1 cellular context compared by ENCODE assay signal in the genomic region with DNA sequence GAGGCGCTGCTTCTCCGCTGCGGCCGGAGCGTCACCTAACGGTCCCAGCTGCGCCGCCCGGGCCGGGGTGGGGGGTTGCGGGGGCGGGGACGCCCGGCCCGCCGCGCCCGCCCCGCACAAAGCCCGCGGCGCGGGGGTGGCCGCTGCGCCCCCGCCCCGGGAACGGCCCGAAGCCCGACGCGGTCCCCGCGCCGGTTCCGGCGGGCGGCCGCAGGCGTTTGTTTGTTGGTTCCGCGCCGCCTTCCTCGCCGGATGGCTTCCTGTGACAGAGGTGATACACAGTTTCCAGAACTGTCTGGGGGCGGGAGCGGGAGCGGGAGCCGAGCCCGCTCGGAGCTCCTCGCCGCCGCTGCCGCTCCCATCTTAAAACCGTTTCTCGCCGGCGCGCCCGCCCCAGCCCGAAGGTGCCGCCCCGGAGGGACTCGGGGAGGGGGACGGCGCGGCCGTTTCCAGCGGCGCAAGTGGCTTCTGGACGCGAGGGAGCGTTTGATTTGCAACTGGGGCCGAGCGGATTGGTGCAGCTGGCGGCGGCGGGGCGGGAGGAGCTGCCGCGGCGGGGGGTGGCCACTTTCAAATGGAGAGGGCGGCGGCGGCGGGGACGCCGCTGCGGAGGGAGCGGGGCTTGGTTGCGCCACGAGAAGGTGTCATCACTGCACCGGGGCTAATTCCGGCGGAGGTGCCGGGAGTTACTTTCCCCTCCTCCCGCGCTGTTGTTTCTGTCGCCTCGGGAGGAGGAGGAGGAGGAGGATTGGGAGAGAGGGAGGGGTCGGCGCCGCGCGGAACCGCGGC.
A peak's percentile ranks its signal among the peaks of the same experiment; 100 is the strongest.
TF ChIP-seq lines count a peak whose summit lies in the region.

No MANE protein-coding gene starts in this region.

TF ChIP-seq in HepG2, 621 proteins besides CTCF, POLR2A, EP300 and RAD21 (continued from another document and continues in another):
- TF ChIP-seq, protein P1, sequence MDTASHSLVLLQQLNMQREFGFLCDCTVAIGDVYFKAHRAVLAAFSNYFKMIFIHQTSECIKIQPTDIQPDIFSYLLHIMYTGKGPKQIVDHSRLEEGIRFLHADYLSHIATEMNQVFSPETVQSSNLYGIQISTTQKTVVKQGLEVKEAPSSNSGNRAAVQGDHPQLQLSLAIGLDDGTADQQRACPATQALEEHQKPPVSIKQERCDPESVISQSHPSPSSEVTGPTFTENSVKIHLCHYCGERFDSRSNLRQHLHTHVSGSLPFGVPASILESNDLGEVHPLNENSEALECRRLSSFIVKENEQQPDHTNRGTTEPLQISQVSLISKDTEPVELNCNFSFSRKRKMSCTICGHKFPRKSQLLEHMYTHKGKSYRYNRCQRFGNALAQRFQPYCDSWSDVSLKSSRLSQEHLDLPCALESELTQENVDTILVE (CRISPR knock-in tag; IDR thresholded peaks at IDR 0.05): peak; percentile 91; the same call in 1 of the 2 replicates
- peak; percentile 36; the same call in 1 of the 2 replicates for TF ChIP-seq DMAP1 (CRISPR knock-in tag; IDR thresholded peaks at IDR 0.05)
- no peak for TF ChIP-seq ATAD3A (CRISPR knock-in tag; IDR thresholded peaks at IDR 0.05)
- TF ChIP-seq AKAP8 (CRISPR knock-in tag; IDR thresholded peaks at IDR 0.05): no peak
- no peak for TF ChIP-seq ZNF24 (IDR thresholded peaks at IDR 0.05)
- peak; percentile 25; the same call in 1 of the 2 replicates for TF ChIP-seq MAZ (IDR thresholded peaks at IDR 0.05; ENCODE audit: borderline replicate concordance, low read depth, low read length)
- TF ChIP-seq MAZ (CRISPR knock-in tag; IDR thresholded peaks at IDR 0.05; ENCODE audit: low read depth): peak; percentile 67
- TF ChIP-seq, protein P2, sequence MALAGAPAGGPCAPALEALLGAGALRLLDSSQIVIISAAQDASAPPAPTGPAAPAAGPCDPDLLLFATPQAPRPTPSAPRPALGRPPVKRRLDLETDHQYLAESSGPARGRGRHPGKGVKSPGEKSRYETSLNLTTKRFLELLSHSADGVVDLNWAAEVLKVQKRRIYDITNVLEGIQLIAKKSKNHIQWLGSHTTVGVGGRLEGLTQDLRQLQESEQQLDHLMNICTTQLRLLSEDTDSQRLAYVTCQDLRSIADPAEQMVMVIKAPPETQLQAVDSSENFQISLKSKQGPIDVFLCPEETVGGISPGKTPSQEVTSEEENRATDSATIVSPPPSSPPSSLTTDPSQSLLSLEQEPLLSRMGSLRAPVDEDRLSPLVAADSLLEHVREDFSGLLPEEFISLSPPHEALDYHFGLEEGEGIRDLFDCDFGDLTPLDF (CRISPR knock-in tag; IDR thresholded peaks at IDR 0.05): peak; percentile 72
- TF ChIP-seq ZNF253 (CRISPR knock-in tag; IDR thresholded peaks at IDR 0.05; ENCODE audit: borderline replicate concordance): peak; percentile 29; the same call in 1 of the 2 replicates
- TF ChIP-seq, protein P3, sequence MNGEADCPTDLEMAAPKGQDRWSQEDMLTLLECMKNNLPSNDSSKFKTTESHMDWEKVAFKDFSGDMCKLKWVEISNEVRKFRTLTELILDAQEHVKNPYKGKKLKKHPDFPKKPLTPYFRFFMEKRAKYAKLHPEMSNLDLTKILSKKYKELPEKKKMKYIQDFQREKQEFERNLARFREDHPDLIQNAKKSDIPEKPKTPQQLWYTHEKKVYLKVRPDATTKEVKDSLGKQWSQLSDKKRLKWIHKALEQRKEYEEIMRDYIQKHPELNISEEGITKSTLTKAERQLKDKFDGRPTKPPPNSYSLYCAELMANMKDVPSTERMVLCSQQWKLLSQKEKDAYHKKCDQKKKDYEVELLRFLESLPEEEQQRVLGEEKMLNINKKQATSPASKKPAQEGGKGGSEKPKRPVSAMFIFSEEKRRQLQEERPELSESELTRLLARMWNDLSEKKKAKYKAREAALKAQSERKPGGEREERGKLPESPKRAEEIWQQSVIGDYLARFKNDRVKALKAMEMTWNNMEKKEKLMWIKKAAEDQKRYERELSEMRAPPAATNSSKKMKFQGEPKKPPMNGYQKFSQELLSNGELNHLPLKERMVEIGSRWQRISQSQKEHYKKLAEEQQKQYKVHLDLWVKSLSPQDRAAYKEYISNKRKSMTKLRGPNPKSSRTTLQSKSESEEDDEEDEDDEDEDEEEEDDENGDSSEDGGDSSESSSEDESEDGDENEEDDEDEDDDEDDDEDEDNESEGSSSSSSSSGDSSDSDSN (CRISPR knock-in tag; IDR thresholded peaks at IDR 0.05): peak; percentile 58
- peak; percentile 54; the same call in 1 of the 2 replicates for TF ChIP-seq SAP130 (CRISPR knock-in tag; IDR thresholded peaks at IDR 0.05; ENCODE audit: low read depth)
- TF ChIP-seq TEAD3 (CRISPR knock-in tag; optimal IDR thresholded peaks at IDR 0.05; ENCODE audit: borderline replicate concordance): no peak
- TF ChIP-seq, protein P4, sequence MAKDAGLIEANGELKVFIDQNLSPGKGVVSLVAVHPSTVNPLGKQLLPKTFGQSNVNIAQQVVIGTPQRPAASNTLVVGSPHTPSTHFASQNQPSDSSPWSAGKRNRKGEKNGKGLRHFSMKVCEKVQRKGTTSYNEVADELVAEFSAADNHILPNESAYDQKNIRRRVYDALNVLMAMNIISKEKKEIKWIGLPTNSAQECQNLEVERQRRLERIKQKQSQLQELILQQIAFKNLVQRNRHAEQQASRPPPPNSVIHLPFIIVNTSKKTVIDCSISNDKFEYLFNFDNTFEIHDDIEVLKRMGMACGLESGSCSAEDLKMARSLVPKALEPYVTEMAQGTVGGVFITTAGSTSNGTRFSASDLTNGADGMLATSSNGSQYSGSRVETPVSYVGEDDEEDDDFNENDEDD (CRISPR knock-in tag; IDR thresholded peaks at IDR 0.05; ENCODE audit: borderline replicate concordance): peak; percentile 89
- TF ChIP-seq NFYC (CRISPR knock-in tag; IDR thresholded peaks at IDR 0.05): peak; percentile 71
- 0 out of 2 replicates have a peak, but pooled peaks have one; percentile 23 for TF ChIP-seq FOXK1 (CRISPR knock-in tag; IDR thresholded peaks at IDR 0.05; ENCODE audit: borderline replicate concordance, low read depth)
- TF ChIP-seq, protein P5, sequence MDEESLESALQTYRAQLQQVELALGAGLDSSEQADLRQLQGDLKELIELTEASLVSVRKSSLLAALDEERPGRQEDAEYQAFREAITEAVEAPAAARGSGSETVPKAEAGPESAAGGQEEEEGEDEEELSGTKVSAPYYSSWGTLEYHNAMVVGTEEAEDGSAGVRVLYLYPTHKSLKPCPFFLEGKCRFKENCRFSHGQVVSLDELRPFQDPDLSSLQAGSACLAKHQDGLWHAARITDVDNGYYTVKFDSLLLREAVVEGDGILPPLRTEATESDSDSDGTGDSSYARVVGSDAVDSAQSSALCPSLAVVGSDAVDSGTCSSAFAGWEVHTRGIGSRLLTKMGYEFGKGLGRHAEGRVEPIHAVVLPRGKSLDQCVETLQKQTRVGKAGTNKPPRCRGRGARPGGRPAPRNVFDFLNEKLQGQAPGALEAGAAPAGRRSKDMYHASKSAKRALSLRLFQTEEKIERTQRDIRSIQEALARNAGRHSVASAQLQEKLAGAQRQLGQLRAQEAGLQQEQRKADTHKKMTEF (CRISPR knock-in tag; IDR thresholded peaks at IDR 0.05): peak; percentile 11; the same call in 1 of the 2 replicates
- peak; percentile 14; the same call in 1 of the 2 replicates for TF ChIP-seq RXRA (CRISPR knock-in tag; IDR thresholded peaks at IDR 0.05)
- TF ChIP-seq NONO (IDR thresholded peaks at IDR 0.05): no peak
- peak; percentile 57; the same call in 1 of the 2 replicates for TF ChIP-seq NONO (CRISPR knock-in tag; conservative IDR thresholded peaks at IDR 0.05)
- peak; percentile 85 for TF ChIP-seq CEBPB (IDR thresholded peaks at IDR 0.05; ENCODE audit: borderline replicate concordance, low read depth, low read length)
- 0 out of 2 replicates have a peak, but pooled peaks have one; percentile 33 for TF ChIP-seq THAP11 (CRISPR knock-in tag; IDR thresholded peaks at IDR 0.05)
- TF ChIP-seq NCOA5 (CRISPR knock-in tag; IDR thresholded peaks at IDR 0.05): no peak
- 0 out of 2 replicates have a peak, but pooled peaks have one; percentile 19 for TF ChIP-seq CENPT (CRISPR knock-in tag; IDR thresholded peaks at IDR 0.05; ENCODE audit: low read depth)
- no peak for TF ChIP-seq ZZZ3 (CRISPR knock-in tag; IDR thresholded peaks at IDR 0.05; ENCODE audit: borderline replicate concordance)
- no peak for TF ChIP-seq ZBTB21 (CRISPR knock-in tag; IDR thresholded peaks at IDR 0.05)
- TF ChIP-seq MED1 (CRISPR knock-in tag; IDR thresholded peaks at IDR 0.05): no peak
- no peak for TF ChIP-seq PCBP2 (optimal IDR thresholded peaks at IDR 0.05; ENCODE audit: low read depth, low read length, poor library complexity, severe bottlenecking)
- peak; percentile 67; the same call in 1 of the 2 replicates for TF ChIP-seq ZNF564 (CRISPR knock-in tag; IDR thresholded peaks at IDR 0.05)
- peak; percentile 71 for TF ChIP-seq NFYB (CRISPR knock-in tag; IDR thresholded peaks at IDR 0.05)
- TF ChIP-seq, protein P6, sequence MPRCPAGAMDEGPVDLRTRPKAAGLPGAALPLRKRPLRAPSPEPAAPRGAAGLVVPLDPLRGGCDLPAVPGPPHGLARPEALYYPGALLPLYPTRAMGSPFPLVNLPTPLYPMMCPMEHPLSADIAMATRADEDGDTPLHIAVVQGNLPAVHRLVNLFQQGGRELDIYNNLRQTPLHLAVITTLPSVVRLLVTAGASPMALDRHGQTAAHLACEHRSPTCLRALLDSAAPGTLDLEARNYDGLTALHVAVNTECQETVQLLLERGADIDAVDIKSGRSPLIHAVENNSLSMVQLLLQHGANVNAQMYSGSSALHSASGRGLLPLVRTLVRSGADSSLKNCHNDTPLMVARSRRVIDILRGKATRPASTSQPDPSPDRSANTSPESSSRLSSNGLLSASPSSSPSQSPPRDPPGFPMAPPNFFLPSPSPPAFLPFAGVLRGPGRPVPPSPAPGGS (CRISPR knock-in tag; IDR thresholded peaks at IDR 0.05): peak; percentile 66; the same call in 1 of the 2 replicates
- no peak for TF ChIP-seq SRF (IDR thresholded peaks at IDR 0.05; ENCODE audit: low read depth, low read length)
- TF ChIP-seq HOXA3 (CRISPR knock-in tag; IDR thresholded peaks at IDR 0.05): peak; percentile 29; the same call in 1 of the 2 replicates
- peak; percentile 38 for TF ChIP-seq ZNF878 (CRISPR knock-in tag; IDR thresholded peaks at IDR 0.05)
- TF ChIP-seq, protein P7, sequence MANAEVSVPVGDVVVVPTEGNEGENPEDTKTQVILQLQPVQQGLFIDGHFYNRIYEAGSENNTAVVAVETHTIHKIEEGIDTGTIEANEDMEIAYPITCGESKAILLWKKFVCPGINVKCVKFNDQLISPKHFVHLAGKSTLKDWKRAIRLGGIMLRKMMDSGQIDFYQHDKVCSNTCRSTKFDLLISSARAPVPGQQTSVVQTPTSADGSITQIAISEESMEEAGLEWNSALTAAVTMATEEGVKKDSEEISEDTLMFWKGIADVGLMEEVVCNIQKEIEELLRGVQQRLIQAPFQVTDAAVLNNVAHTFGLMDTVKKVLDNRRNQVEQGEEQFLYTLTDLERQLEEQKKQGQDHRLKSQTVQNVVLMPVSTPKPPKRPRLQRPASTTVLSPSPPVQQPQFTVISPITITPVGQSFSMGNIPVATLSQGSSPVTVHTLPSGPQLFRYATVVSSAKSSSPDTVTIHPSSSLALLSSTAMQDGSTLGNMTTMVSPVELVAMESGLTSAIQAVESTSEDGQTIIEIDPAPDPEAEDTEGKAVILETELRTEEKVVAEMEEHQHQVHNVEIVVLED (CRISPR knock-in tag; IDR thresholded peaks at IDR 0.05; ENCODE audit: borderline replicate concordance): peak; percentile 69
- peak; percentile 71; the same call in 1 of the 2 replicates for TF ChIP-seq TBX2 (CRISPR knock-in tag; IDR thresholded peaks at IDR 0.05; ENCODE audit: borderline replicate concordance)
- TF ChIP-seq, protein P8, sequence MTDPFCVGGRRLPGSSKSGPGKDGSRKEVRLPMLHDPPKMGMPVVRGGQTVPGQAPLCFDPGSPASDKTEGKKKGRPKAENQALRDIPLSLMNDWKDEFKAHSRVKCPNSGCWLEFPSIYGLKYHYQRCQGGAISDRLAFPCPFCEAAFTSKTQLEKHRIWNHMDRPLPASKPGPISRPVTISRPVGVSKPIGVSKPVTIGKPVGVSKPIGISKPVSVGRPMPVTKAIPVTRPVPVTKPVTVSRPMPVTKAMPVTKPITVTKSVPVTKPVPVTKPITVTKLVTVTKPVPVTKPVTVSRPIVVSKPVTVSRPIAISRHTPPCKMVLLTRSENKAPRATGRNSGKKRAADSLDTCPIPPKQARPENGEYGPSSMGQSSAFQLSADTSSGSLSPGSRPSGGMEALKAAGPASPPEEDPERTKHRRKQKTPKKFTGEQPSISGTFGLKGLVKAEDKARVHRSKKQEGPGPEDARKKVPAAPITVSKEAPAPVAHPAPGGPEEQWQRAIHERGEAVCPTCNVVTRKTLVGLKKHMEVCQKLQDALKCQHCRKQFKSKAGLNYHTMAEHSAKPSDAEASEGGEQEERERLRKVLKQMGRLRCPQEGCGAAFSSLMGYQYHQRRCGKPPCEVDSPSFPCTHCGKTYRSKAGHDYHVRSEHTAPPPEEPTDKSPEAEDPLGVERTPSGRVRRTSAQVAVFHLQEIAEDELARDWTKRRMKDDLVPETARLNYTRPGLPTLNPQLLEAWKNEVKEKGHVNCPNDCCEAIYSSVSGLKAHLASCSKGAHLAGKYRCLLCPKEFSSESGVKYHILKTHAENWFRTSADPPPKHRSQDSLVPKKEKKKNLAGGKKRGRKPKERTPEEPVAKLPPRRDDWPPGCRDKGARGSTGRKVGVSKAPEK (CRISPR knock-in tag; IDR thresholded peaks at IDR 0.05; ENCODE audit: borderline replicate concordance): no peak
- TF ChIP-seq, protein P9, sequence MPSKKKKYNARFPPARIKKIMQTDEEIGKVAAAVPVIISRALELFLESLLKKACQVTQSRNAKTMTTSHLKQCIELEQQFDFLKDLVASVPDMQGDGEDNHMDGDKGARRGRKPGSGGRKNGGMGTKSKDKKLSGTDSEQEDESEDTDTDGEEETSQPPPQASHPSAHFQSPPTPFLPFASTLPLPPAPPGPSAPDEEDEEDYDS (CRISPR knock-in tag; IDR thresholded peaks at IDR 0.05): peak; percentile 51; the same call in 1 of the 2 replicates
- peak; percentile 33; the same call in 1 of the 2 replicates for TF ChIP-seq ZFY (CRISPR knock-in tag; IDR thresholded peaks at IDR 0.05)
- no peak for TF ChIP-seq ZNF615 (CRISPR knock-in tag; IDR thresholded peaks at IDR 0.05; ENCODE audit: borderline replicate concordance)
- TF ChIP-seq, protein P10, sequence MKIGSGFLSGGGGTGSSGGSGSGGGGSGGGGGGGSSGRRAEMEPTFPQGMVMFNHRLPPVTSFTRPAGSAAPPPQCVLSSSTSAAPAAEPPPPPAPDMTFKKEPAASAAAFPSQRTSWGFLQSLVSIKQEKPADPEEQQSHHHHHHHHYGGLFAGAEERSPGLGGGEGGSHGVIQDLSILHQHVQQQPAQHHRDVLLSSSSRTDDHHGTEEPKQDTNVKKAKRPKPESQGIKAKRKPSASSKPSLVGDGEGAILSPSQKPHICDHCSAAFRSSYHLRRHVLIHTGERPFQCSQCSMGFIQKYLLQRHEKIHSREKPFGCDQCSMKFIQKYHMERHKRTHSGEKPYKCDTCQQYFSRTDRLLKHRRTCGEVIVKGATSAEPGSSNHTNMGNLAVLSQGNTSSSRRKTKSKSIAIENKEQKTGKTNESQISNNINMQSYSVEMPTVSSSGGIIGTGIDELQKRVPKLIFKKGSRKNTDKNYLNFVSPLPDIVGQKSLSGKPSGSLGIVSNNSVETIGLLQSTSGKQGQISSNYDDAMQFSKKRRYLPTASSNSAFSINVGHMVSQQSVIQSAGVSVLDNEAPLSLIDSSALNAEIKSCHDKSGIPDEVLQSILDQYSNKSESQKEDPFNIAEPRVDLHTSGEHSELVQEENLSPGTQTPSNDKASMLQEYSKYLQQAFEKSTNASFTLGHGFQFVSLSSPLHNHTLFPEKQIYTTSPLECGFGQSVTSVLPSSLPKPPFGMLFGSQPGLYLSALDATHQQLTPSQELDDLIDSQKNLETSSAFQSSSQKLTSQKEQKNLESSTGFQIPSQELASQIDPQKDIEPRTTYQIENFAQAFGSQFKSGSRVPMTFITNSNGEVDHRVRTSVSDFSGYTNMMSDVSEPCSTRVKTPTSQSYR (CRISPR knock-in tag; IDR thresholded peaks at IDR 0.05; ENCODE audit: borderline replicate concordance): no peak; the same call in 1 of the 2 replicates
